ENCODE assay signal across 1 cellular context in the genomic region with DNA sequence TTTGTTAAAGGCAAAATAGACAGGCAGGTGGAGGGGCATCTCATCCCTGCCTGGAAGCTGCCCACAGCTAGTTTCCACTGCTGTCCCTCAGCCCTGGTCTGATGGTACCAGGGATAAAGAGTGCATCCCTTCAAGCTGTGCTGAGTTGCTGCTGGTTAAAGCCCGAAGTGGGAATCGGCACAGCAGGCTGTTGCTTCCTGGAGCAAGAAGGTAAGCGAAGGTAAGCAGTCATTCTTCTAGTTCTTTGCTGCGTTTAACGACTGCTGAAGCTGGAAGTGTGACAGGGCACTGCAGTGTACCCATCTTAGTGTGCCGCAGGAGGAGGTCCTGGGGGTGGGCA.
TF ChIP-seq lines count a peak whose summit lies in the region.

No MANE protein-coding gene starts in this region.

TF ChIP-seq in WTC11, 78 proteins besides CTCF, POLR2A, EP300 and RAD21 (continued from another document):
- TF ChIP-seq, protein P1, sequence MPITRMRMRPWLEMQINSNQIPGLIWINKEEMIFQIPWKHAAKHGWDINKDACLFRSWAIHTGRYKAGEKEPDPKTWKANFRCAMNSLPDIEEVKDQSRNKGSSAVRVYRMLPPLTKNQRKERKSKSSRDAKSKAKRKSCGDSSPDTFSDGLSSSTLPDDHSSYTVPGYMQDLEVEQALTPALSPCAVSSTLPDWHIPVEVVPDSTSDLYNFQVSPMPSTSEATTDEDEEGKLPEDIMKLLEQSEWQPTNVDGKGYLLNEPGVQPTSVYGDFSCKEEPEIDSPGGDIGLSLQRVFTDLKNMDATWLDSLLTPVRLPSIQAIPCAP (CRISPR knock-in tag; IDR thresholded peaks at IDR 0.05): no peak
- no peak for TF ChIP-seq NFATC4 (CRISPR knock-in tag; IDR thresholded peaks at IDR 0.05)
- TF ChIP-seq PRRX2 (CRISPR knock-in tag; IDR thresholded peaks at IDR 0.05): no peak
- TF ChIP-seq, protein P2, sequence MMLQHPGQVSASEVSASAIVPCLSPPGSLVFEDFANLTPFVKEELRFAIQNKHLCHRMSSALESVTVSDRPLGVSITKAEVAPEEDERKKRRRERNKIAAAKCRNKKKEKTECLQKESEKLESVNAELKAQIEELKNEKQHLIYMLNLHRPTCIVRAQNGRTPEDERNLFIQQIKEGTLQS (CRISPR knock-in tag; conservative IDR thresholded peaks at IDR 0.05): no peak
- TF ChIP-seq CBFB (CRISPR knock-in tag; IDR thresholded peaks at IDR 0.05; ENCODE audit: low read depth): no peak
- TF ChIP-seq FOXJ3 (CRISPR knock-in tag; IDR thresholded peaks at IDR 0.05; ENCODE audit: borderline replicate concordance): no peak
- no peak for TF ChIP-seq HMGA2 (CRISPR knock-in tag; IDR thresholded peaks at IDR 0.05)
- TF ChIP-seq ZNF232 (CRISPR knock-in tag; IDR thresholded peaks at IDR 0.05): no peak
